Comparison of ENCODE assay signal across 11 cellular contexts in genomic region chr13:95678967-95679366, GRCh38. TPM values are rescaled to one million over a fixed set of nuclear protein-coding genes. Genes with fewer than 3 reads are reported as not detected.
DNase-seq lines count a peak whose midpoint lies in the region; ATAC-seq and TF ChIP-seq lines count a peak whose summit lies in the region.
"Had no signal": no experiment of that assay in that cellular context is flagged by ENCODE, and none has a peak within 500 bp of the region (broad histone marks: within the 10 kb centered on the region; RNA-seq: fewer than 3 reads in every experiment).

No MANE protein-coding gene starts in this region.

- TF ChIP-seq POLR2A in breast epithelium (IDR thresholded peaks at IDR 0.05) = no peak

- intact Hi-C loops in breast epithelium (cut with DNase I; ENCODE audit: low total_unique reads) = no loop called here
- intact Hi-C loops in natural killer cell (cut with micrococcal nuclease) = loop anchor here (5.0 to 10.0 kb wide), 3 partner anchors 116 to 1753 kb away; partner anchors contain the start of genes MBNL2 and RAP2A

- TF ChIP-seq CTCF in HL-60 (IDR thresholded peaks at IDR 0.05; ENCODE audit: insufficient read depth, low read length) (no peak), breast epithelium (IDR thresholded peaks at IDR 0.05) (no peak), natural killer cell (IDR thresholded peaks at IDR 0.05) (no peak)

- peaks cover 50% of the 10 kb centered on the region for H3K4me1 ChIP-seq in CD4-positive, CD25-positive, alpha-beta regulatory T cell (ENCODE audit: control insufficient read depth, insufficient read depth, low read length, poor library complexity, severe bottlenecking)
- peaks cover 0 to 20% of the 10 kb centered on the region in 2 donors for H3K4me1 ChIP-seq in breast epithelium

- peak overlapping the region; percentile 60 to 84 (median 63) for H3K27ac Mint-ChIP-seq in CD4-positive, CD25-positive, alpha-beta regulatory T cell
- H3K27ac Mint-ChIP-seq in natural killer cell = peak overlapping the region; percentile 95 to 99

- peak overlapping the region; percentile 93 to 97 (median 96) for H3K4me3 Mint-ChIP-seq in CD4-positive, CD25-positive, alpha-beta regulatory T cell
- peak overlapping the region; percentile 99 for H3K4me3 Mint-ChIP-seq in natural killer cell

- no peaks in the 10 kb centered on the region for H3K36me3 ChIP-seq in CD4-positive, CD25-positive, alpha-beta regulatory T cell (ENCODE audit: control insufficient read depth, insufficient read depth, low read length)
- no peaks in the 10 kb centered on the region for H3K36me3 ChIP-seq in breast epithelium

- no peak for ATAC-seq in CD4-positive, CD25-positive, alpha-beta regulatory T cell (ENCODE audit: low read depth in 2 of 2)
- ATAC-seq in natural killer cell (no peak), HG02938 (IDR thresholded peaks at IDR 0.05; ENCODE audit: unreplicated experiment) (no peak), HG03159 (IDR thresholded peaks at IDR 0.05; ENCODE audit: unreplicated experiment) (no peak), HG03469 (IDR thresholded peaks at IDR 0.05; ENCODE audit: unreplicated experiment) (no peak)
- ATAC-seq: esophagus mucosa had no signal

- H3K27me3 Mint-ChIP-seq in CD4-positive, CD25-positive, alpha-beta regulatory T cell = peaks cover 7% of the 10 kb centered on the region
- H3K27me3 Mint-ChIP-seq in natural killer cell (ENCODE audit: low read depth in 2 of 2) = no peaks in the 10 kb centered on the region

- H3K4me3 ChIP-seq in CD4-positive, CD25-positive, alpha-beta regulatory T cell (ENCODE audit: low read depth, low read length) = peak overlapping the region; percentile 96
- H3K4me3 ChIP-seq in HL-60 (replicated peaks; ENCODE audit: insufficient read depth, low read length) = peak overlapping the region; percentile 90
- peak overlapping the region in 2 of 3 donors; percentile 78 to 85 for H3K4me3 ChIP-seq in breast epithelium

- no peak overlapping the region for H3K27ac ChIP-seq in CD4-positive, CD25-positive, alpha-beta regulatory T cell (ENCODE audit: insufficient read depth, low read length, poor library complexity, severe bottlenecking)
- H3K27ac ChIP-seq in HL-60 (replicated peaks) = peak overlapping the region; percentile 24; the same call in 1 of the 2 replicates
- H3K27ac ChIP-seq in breast epithelium = no peak overlapping the region

- H3K27me3 ChIP-seq in CD4-positive, CD25-positive, alpha-beta regulatory T cell (ENCODE audit: control insufficient read depth, insufficient read depth, low read length) = no peaks in the 10 kb centered on the region
- H3K27me3 ChIP-seq in HL-60 (ENCODE audit: insufficient read depth, poor library complexity, severe bottlenecking) (no peaks in the 10 kb centered on the region), breast epithelium (no peaks in the 10 kb centered on the region)

- peaks cover 2% of the 10 kb centered on the region for H3K36me3 Mint-ChIP-seq in CD4-positive, CD25-positive, alpha-beta regulatory T cell
- no peaks in the 10 kb centered on the region for H3K36me3 Mint-ChIP-seq in natural killer cell

- H3K9me3 Mint-ChIP-seq in CD4-positive, CD25-positive, alpha-beta regulatory T cell = peaks cover 0 to 8% (median 0%) of the 10 kb centered on the region in 7 donors
- H3K9me3 Mint-ChIP-seq in natural killer cell = no peaks in the 10 kb centered on the region

- peaks cover 50 to 87% (median 70%) of the 10 kb centered on the region in 4 donors for H3K4me1 Mint-ChIP-seq in CD4-positive, CD25-positive, alpha-beta regulatory T cell
- peaks cover 55 to 75% of the 10 kb centered on the region in 2 donors for H3K4me1 Mint-ChIP-seq in natural killer cell

- no peaks in the 10 kb centered on the region for H3K9me3 ChIP-seq in CD4-positive, CD25-positive, alpha-beta regulatory T cell (ENCODE audit: control insufficient read depth in 2 of 2, low read length in 2 of 2)
- no peaks in the 10 kb centered on the region for H3K9me3 ChIP-seq in breast epithelium

- peak in 1 of 3 donors; percentile 6 for DNase-seq in CD4-positive, CD25-positive, alpha-beta regulatory T cell
- DNase-seq in HL-60 (ENCODE audit: low read depth in 1 of 2, low spot score in 1 of 2) (no peak), breast epithelium (ENCODE audit: low spot score in 2 of 2) (no peak), natural killer cell (no peak), globus pallidus (ENCODE audit: low spot score) (no peak)
- DNase-seq: NCI-H69 had no signal

RNA-seq across cellular contexts. Expression of gene DNAJC3, which starts 2.0 kb away (rescaled TPM):
- total RNA-seq in CD4-positive, CD25-positive, alpha-beta regulatory T cell = 22.4 TPM
- polyA plus RNA-seq in CD4-positive, CD25-positive, alpha-beta regulatory T cell = 10 to 100 TPM; 11.1 to 17.1 (median 14.1) TPM
- total RNA-seq in breast epithelium = 10 to 100 TPM; 44.3 to 62.3 (median 60.3) TPM
- total RNA-seq in natural killer cell = 10 to 100 TPM; 26.5 to 38.1 (median 29.0) TPM

RNA-seq across cellular contexts. Expression of gene DZIP1, which starts 34.5 kb away (rescaled TPM):
- not detected for total RNA-seq in CD4-positive, CD25-positive, alpha-beta regulatory T cell
- not detected for polyA plus RNA-seq in CD4-positive, CD25-positive, alpha-beta regulatory T cell
- total RNA-seq in breast epithelium (10 to 100 TPM; 10.2 to 20.3 (median 10.4) TPM), natural killer cell (not detected)
- total RNA-seq: HT-29 had no signal

Comparison
In these comparisons a context has a peak if more than half of its experiments do, and no peak if none do; other contexts are left out.
1. RNA of gene DZIP1, which starts 34.5 kb away (total RNA-seq): 10.2 to 20.3 TPM in breast epithelium; not detected in CD4-positive, CD25-positive, alpha-beta regulatory T cell (single experiment) and not detected in natural killer cell; every median in the first group is over 10 times any median in the second.
2. Peak in every context shown above with its lines, with median percentiles within 50 percentile points of each other: H3K4me3 ChIP-seq.